In the genomic region with DNA sequence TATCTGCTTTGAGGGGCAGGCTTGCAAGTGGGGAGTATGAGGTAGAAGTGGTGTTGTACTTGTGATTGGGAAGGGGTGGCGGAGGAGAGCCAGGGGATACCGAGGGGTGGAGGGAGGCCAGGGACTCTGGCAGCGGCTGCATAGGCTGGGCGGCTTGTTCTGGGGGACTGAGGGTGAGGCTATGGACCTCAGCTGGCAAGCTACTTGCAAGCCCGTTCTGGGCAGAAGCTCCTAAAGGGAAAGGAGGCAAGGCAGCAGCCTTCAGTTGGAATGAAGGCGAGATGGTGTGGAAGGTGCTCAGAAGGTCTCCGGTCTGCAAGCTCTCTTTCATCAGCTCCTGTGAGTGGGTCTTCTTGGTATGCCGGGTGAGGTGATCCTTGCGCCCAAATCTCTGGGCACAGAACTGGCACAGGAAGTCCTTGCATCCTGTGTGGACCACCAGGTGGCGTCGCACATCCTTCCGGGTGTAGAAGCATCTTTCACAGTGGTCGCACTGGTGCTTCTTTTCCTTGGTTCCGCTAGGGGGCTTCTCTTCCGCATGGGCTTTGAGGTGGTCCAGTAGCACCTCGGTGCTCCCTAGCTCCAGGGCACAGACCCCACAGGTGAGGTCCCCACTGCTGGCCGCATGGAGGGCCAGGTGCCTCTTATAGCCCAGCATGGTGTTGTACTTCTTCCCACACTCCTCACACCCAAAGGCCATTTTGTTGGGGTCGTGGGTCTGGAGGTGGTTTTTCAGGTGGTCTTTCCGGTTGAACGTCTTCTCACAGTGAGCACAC, we compare ENCODE assay signal across 8 cellular contexts.
DNase-seq lines count a peak whose midpoint lies in the region; ATAC-seq and TF ChIP-seq lines count a peak whose summit lies in the region.

No MANE protein-coding gene starts in this region.

- H3F3A ChIP-seq in SU-DHL-6 (ENCODE audit: insufficient read depth) = 0 out of 2 replicates have a peak, but pooled peaks cover 4% of the 10 kb centered on the region

- no peaks in the 10 kb centered on the region for H3K9me3 ChIP-seq in SU-DHL-6 (ENCODE audit: insufficient read depth, low read length)

- no peaks in the 10 kb centered on the region for H4K20me1 ChIP-seq in SU-DHL-6 (ENCODE audit: low read depth, low read length)

- H3K9me2 ChIP-seq in SU-DHL-6 (replicated peaks; ENCODE audit: insufficient read depth, low read length) = no peaks in the 10 kb centered on the region

- H3K27me3 ChIP-seq in SU-DHL-6 (ENCODE audit: low read length) = no peaks in the 10 kb centered on the region

- no peak overlapping the region for H3K9ac ChIP-seq in SU-DHL-6 (ENCODE audit: low read length)

- DNase-seq in AG08396 (ENCODE audit: low spot score) (peak; percentile 40), HuH-7.5 (ENCODE audit: low spot score) (peak; percentile 43), amniotic epithelial cell (ENCODE audit: low read depth) (peak; percentile 50), iris pigment epithelial cell (ENCODE audit: low read depth) (peak; percentile 56)
- peak; percentile 9 to 48 (median 28) for DNase-seq in stimulated activated CD4-positive, alpha-beta T cell treated with anti-CD3 and anti-CD28 coated beads, TNF-alpha, amount 100 ng/mL, for 48 hours (ENCODE audit: low read depth in 3 of 3)

- H3K4me2 ChIP-seq in SU-DHL-6 (ENCODE audit: low read depth, low read length, poor library complexity, severe bottlenecking) = no peak overlapping the region

- no peak overlapping the region for H3K27ac ChIP-seq in SU-DHL-6 (ENCODE audit: low read depth, low read length)

- ATAC-seq in GM18868 (IDR thresholded peaks at IDR 0.05; ENCODE audit: unreplicated experiment) (peak; percentile 48), HG03139 (IDR thresholded peaks at IDR 0.05; ENCODE audit: unreplicated experiment) (no peak)

- no peak overlapping the region for H3K4me3 ChIP-seq in SU-DHL-6 (ENCODE audit: insufficient read depth, low read length, poor library complexity, severe bottlenecking)

- peak overlapping the region; percentile 87 for H2AFZ ChIP-seq in SU-DHL-6 (ENCODE audit: low read depth, low read length, severe bottlenecking)

- TF ChIP-seq CTCF in SU-DHL-6 (IDR thresholded peaks at IDR 0.05; ENCODE audit: insufficient read depth, low read length, poor library complexity, severe bottlenecking) = peak; percentile 87

- H3K36me3 ChIP-seq in SU-DHL-6 (ENCODE audit: low read length) = no peaks in the 10 kb centered on the region

- H3K79me2 ChIP-seq in SU-DHL-6 (ENCODE audit: insufficient read depth, low read length) = no peaks in the 10 kb centered on the region
